ENCODE assay signal across 8 cellular contexts in the genomic region with DNA sequence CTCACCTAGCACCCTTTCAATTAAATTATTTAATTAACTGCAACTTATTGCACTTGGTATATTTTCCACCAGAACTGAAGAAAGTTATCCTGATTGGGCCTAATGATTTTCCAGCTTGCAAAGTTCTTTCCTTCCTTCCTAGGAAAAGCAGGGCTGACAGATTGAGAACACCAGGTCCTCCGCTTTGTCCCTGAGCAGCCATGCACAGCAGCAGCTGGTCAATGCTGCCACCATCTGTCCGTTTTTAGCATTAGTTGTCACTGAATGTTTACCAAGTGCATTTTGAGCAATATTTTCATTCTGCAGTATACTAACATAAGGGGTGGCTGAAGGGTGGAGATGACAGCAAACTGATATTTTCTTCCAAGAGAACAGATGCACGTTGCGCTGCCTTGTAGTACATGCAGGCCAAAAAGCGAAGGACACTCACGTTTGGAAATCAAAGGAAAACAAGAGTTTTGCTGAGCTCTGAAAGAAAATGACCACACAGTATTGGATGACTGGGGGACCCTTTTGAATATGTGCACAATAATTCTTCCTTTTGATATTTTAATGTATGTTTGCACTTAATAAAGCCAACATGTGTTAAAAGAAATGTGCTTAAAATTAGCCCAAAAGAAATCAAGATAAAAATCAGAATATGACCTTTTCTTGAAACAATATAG.
DNase-seq lines count a peak whose midpoint lies in the region; ATAC-seq and TF ChIP-seq lines count a peak whose summit lies in the region.

No MANE protein-coding gene starts in this region.

- no peak overlapping the region for H3K27ac Mint-ChIP-seq in stimulated activated effector memory CD8-positive, alpha-beta T cell treated with anti-CD3 and anti-CD28 coated beads, Interleukin-12 subunit alpha, Interleukin-12 subunit beta, amount 100 ng/mL, for 72 hours

- BruUV-seq in OCI-LY7 (replicated peaks; lab: Mats Ljungman, UMichigan): no TSS peak

- H3K4me2 ChIP-seq in OCI-LY7 (ENCODE audit: low read length): no peak overlapping the region

- CTCF ChIA-PET in OCI-LY7 (lab: Charles Lee; ENCODE audit: unreplicated experiment): no interaction called here

- no peaks in the 10 kb centered on the region for H3K9me2 ChIP-seq in OCI-LY7 (ENCODE audit: insufficient read depth, low read length)

- no peaks in the 10 kb centered on the region for H3K36me3 ChIP-seq in OCI-LY7 (ENCODE audit: insufficient read depth, low read length)
- H3K36me3 ChIP-seq in lower lobe of right lung: no peaks in the 10 kb centered on the region

- H3K4me3 Mint-ChIP-seq in stimulated activated effector memory CD8-positive, alpha-beta T cell treated with anti-CD3 and anti-CD28 coated beads, Interleukin-12 subunit alpha, Interleukin-12 subunit beta, amount 100 ng/mL, for 72 hours: no peak overlapping the region

- POLR2A ChIA-PET in OCI-LY7 (lab: Charles Lee): no interaction called here

- H3K9me3 Mint-ChIP-seq in stimulated activated effector memory CD8-positive, alpha-beta T cell treated with anti-CD3 and anti-CD28 coated beads, Interleukin-12 subunit alpha, Interleukin-12 subunit beta, amount 100 ng/mL, for 72 hours: no peaks in the 10 kb centered on the region

- no peaks in the 10 kb centered on the region for H3K36me3 Mint-ChIP-seq in stimulated activated effector memory CD8-positive, alpha-beta T cell treated with anti-CD3 and anti-CD28 coated beads, Interleukin-12 subunit alpha, Interleukin-12 subunit beta, amount 100 ng/mL, for 72 hours

- peak overlapping the region; percentile 46 for H2AFZ ChIP-seq in OCI-LY7 (ENCODE audit: low read length)

- H3K4me3 ChIP-seq in OCI-LY7 (ENCODE audit: low read depth, low read length, poor library complexity, severe bottlenecking) (no peak overlapping the region), dorsolateral prefrontal cortex (no peak overlapping the region), lower lobe of right lung (no peak overlapping the region)

- H3K4me1 ChIP-seq in OCI-LY7 (ENCODE audit: insufficient read depth, low read length, poor library complexity, severe bottlenecking) (no peaks in the 10 kb centered on the region), lower lobe of right lung (peaks cover 6% of the 10 kb centered on the region)

- peak; percentile 72 for ATAC-seq in GM19452 (IDR thresholded peaks at IDR 0.05; ENCODE audit: unreplicated experiment)
- ATAC-seq in lower lobe of right lung: peak; percentile 65 to 73
- no peak for ATAC-seq in stimulated activated effector memory CD8-positive, alpha-beta T cell treated with anti-CD3 and anti-CD28 coated beads, Interleukin-12 subunit alpha, Interleukin-12 subunit beta, amount 100 ng/mL, for 72 hours
- ATAC-seq in GM19324 (IDR thresholded peaks at IDR 0.05; ENCODE audit: low FRiP score, unreplicated experiment): no peak

- no peaks in the 10 kb centered on the region for H4K20me1 ChIP-seq in OCI-LY7 (ENCODE audit: insufficient read depth, low read length)

- no peak overlapping the region for H3K27ac ChIP-seq in OCI-LY7 (ENCODE audit: low read depth, low read length, poor library complexity, severe bottlenecking)
- peak overlapping the region in 7 of 59 donors; percentile 2 to 50 (median 30) for H3K27ac ChIP-seq in dorsolateral prefrontal cortex
- no peak overlapping the region for H3K27ac ChIP-seq in lower lobe of right lung

- TF ChIP-seq CTCF in OCI-LY7 (conservative IDR thresholded peaks at IDR 0.05; ENCODE audit: low read length) (peak; percentile 83), dorsolateral prefrontal cortex (IDR thresholded peaks at IDR 0.05 in 54 of 56, conservative IDR thresholded peaks at IDR 0.05 in 2 of 56; ENCODE audit: low read depth in 1 of 56, partially characterized antibody in 56 of 56) (peak; percentile 54 to 93 (median 79)), lower lobe of right lung (IDR thresholded peaks at IDR 0.05) (peak; percentile 46)

- H3K4me1 Mint-ChIP-seq in stimulated activated effector memory CD8-positive, alpha-beta T cell treated with anti-CD3 and anti-CD28 coated beads, Interleukin-12 subunit alpha, Interleukin-12 subunit beta, amount 100 ng/mL, for 72 hours: no peaks in the 10 kb centered on the region

- intact Hi-C loops in OCI-LY7 (cut with micrococcal nuclease; ENCODE audit: unreplicated experiment): no loop called here
- intact Hi-C loops in dorsolateral prefrontal cortex (cut with DNase I): loop anchor here (5.0 to 10.0 kb wide), 5 partner anchors 138 to 1188 kb away; no protein-coding TSS in a partner anchor
- intact Hi-C loops in lower lobe of right lung (cut with DNase I): no loop called here

- DNase-seq in DMS 273 (lab: John Stamatoyannopoulos, UW; ENCODE audit: unreplicated experiment) (peak; percentile 88), HuH-7.5 (ENCODE audit: low spot score) (peak; percentile 48), OCI-LY7 (ENCODE audit: low spot score) (peak; percentile 31), dorsolateral prefrontal cortex (peak in 9 of 10 donors; percentile 57 to 82 (median 64)), lower lobe of right lung (no peak)
- no peak for DNase-seq in stimulated activated effector memory CD8-positive, alpha-beta T cell treated with anti-CD3 and anti-CD28 coated beads, Interleukin-12 subunit alpha, Interleukin-12 subunit beta, amount 100 ng/mL, for 72 hours (ENCODE audit: low spot score in 2 of 2)

- no peaks in the 10 kb centered on the region for H3K9me3 ChIP-seq in OCI-LY7 (ENCODE audit: low read length)
- no peaks in the 10 kb centered on the region for H3K9me3 ChIP-seq in lower lobe of right lung

- H3K27me3 ChIP-seq in dorsolateral prefrontal cortex (no peaks in the 10 kb centered on the region), lower lobe of right lung (ENCODE audit: low read depth) (no peaks in the 10 kb centered on the region)

- no peaks in the 10 kb centered on the region for H3K79me2 ChIP-seq in OCI-LY7 (ENCODE audit: insufficient read depth, low read depth, low read length)

Comparison
In these comparisons a context has a peak if more than half of its experiments do, and no peak if none do; other contexts are left out.
1. DNase-seq: peak in DMS 273 (single experiment), HuH-7.5 (single experiment), OCI-LY7 (single experiment) and dorsolateral prefrontal cortex (9 of 10); none in lower lobe of right lung (single experiment) and stimulated activated effector memory CD8-positive, alpha-beta T cell treated with anti-CD3 and anti-CD28 coated beads, Interleukin-12 subunit alpha, Interleukin-12 subunit beta, amount 100 ng/mL, for 72 hours (0 of 2).
2. ATAC-seq: peak in GM19452 (single experiment) and lower lobe of right lung (2 of 2); none in stimulated activated effector memory CD8-positive, alpha-beta T cell treated with anti-CD3 and anti-CD28 coated beads, Interleukin-12 subunit alpha, Interleukin-12 subunit beta, amount 100 ng/mL, for 72 hours (single experiment) and GM19324 (single experiment).
3. intact Hi-C loops: an anchor here in dorsolateral prefrontal cortex (5.0 to 10.0 kb wide); none called in OCI-LY7 and lower lobe of right lung.
4. Peak in every context shown above with its lines, with median percentiles within 50 percentile points of each other: CTCF ChIP-seq.